In the genomic region with DNA sequence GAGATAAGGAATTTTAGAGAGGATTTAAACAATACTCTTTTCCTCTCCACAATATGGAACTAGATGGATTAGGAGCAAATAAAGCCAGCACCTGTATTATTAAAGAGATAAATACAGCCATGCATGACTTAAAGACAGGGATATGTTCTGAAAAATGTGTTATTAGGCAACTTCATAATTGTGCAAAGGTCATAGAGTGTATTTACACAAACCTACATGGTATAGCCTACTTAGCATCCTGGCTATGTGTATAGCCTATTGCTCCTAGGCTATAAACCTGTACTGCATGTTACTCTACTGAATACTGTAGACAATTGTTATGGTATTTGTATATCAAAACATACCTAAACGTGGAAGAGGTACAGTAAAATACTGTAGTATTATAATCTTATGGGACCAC, we compare ENCODE assay signal across 32 cellular contexts.
"Had no signal": no experiment of that assay in that cellular context is flagged by ENCODE, and none has a peak within 500 bp of the region (broad histone marks: within the 10 kb centered on the region; RNA-seq: fewer than 3 reads in every experiment).

No MANE protein-coding gene starts in this region.

- H3K4me3 ChIP-seq: cardiac muscle cell, MG63, SJSA1 had no signal

- H3K27ac ChIP-seq: brain microvascular endothelial cell, cardiac muscle cell, SJSA1 had no signal

- H3K9me3 Mint-ChIP-seq: activated CD4-positive, alpha-beta T cell treated with anti-CD3 and anti-CD28 coated beads, Interleukin-2, amount 10 ng/mL, durations not matched to agents 24 days and 14 days; activated naive CD4-positive, alpha-beta T cell treated with anti-CD3 and anti-CD28 coated beads, Interleukin-2, amount 10 ng/mL, durations not matched to agents 7 days and 5 days; activated naive CD8-positive, alpha-beta T cell treated with anti-CD3 and anti-CD28 coated beads for 36 hours; activated T-helper 2 cell treated with anti-CD3 and anti-CD28 coated beads, Interferon-gamma antibody, Interleukin-2, Interleukin-4, amounts not matched to agents 10 μg/mL and 5 μg/mL and 100 μg/mL, durations not matched to agents 14 hours and 24 hours and 36 hours; T-helper 1 cell treated with Interleukin-12 subunit alpha and Interleukin-12 subunit beta and Interleukin-4 antibody, amounts not matched to agents 30 μg/mL and 1 μg/mL, for 36 hours; WTC11 had no signal

- H3K4me1 ChIP-seq: SJSA1 had no signal

- ATAC-seq: Panc1, SK-N-SH treated with all-trans-retinoic acid at 6 μM for 48 hours, WTC11 had no signal

- H3K9me3 ChIP-seq: MG63, SJSA1 had no signal

- H3K27ac Mint-ChIP-seq: activated CD4-positive, alpha-beta T cell treated with anti-CD3 and anti-CD28 coated beads, Interleukin-2, amount 10 ng/mL, durations not matched to agents 24 days and 14 days; activated naive CD4-positive, alpha-beta T cell treated with anti-CD3 and anti-CD28 coated beads, Interleukin-2, amount 10 ng/mL, durations not matched to agents 7 days and 5 days; activated naive CD8-positive, alpha-beta T cell treated with anti-CD3 and anti-CD28 coated beads for 36 hours; activated T-helper 2 cell treated with anti-CD3 and anti-CD28 coated beads, Interferon-gamma antibody, Interleukin-2, Interleukin-4, amounts not matched to agents 10 μg/mL and 5 μg/mL and 100 μg/mL, durations not matched to agents 14 hours and 24 hours and 36 hours; T-helper 1 cell treated with Interleukin-12 subunit alpha and Interleukin-12 subunit beta and Interleukin-4 antibody, amounts not matched to agents 30 μg/mL and 1 μg/mL, for 36 hours; WTC11 had no signal

- H3K4me3 Mint-ChIP-seq: activated CD4-positive, alpha-beta T cell treated with anti-CD3 and anti-CD28 coated beads, Interleukin-2, amount 10 ng/mL, durations not matched to agents 24 days and 14 days; activated naive CD4-positive, alpha-beta T cell treated with anti-CD3 and anti-CD28 coated beads, Interleukin-2, amount 10 ng/mL, durations not matched to agents 7 days and 5 days; activated naive CD8-positive, alpha-beta T cell treated with anti-CD3 and anti-CD28 coated beads for 36 hours; T-helper 1 cell treated with Interleukin-12 subunit alpha and Interleukin-12 subunit beta and Interleukin-4 antibody, amounts not matched to agents 30 μg/mL and 1 μg/mL, for 36 hours; WTC11 had no signal

- H3K27me3 Mint-ChIP-seq: activated CD4-positive, alpha-beta T cell treated with anti-CD3 and anti-CD28 coated beads, Interleukin-2, amount 10 ng/mL, durations not matched to agents 24 days and 14 days; activated naive CD4-positive, alpha-beta T cell treated with anti-CD3 and anti-CD28 coated beads, Interleukin-2, amount 10 ng/mL, durations not matched to agents 7 days and 5 days; activated naive CD8-positive, alpha-beta T cell treated with anti-CD3 and anti-CD28 coated beads for 36 hours had no signal

- H3K36me3 ChIP-seq: brain microvascular endothelial cell, cardiac muscle cell, MG63, SJSA1 had no signal

- H3K27me3 ChIP-seq: brain microvascular endothelial cell, cardiac muscle cell, MG63, SJSA1 had no signal

- H3K36me3 Mint-ChIP-seq: WTC11 had no signal

- DNase-seq: activated CD4-positive, alpha-beta T cell treated with anti-CD3 and anti-CD28 coated beads, Interleukin-2, amount 10 ng/mL, durations not matched to agents 24 days and 14 days; activated CD4-positive, alpha-beta T cell treated with anti-CD3 and anti-CD28 coated beads, Interleukin-2, amount 50 U/mL, for 48 hours; activated CD4-positive, CD25-positive, alpha-beta regulatory T cell treated with anti-CD3 and anti-CD28 coated beads, Interleukin-2, amount 50 U/mL, for 72 hours; activated CD8-positive, alpha-beta memory T cell treated with anti-CD3 and anti-CD28 coated beads for 24 hours; activated gamma-delta T cell treated with Interleukin-2 at 50 U/mL for 16 hours; activated naive CD4-positive, alpha-beta T cell treated with anti-CD3 and anti-CD28 coated beads, Interleukin-2, amount 10 ng/mL, durations not matched to agents 7 days and 5 days; activated naive CD8-positive, alpha-beta T cell treated with anti-CD3 and anti-CD28 coated beads for 36 hours; activated T-cell treated with anti-CD3 and anti-CD28 coated beads, Interleukin-2, amount 50 U/mL, for 48 hours; cerebellar nuclear complex; MG63; MV-4-11; NCI-H1092 treated with DMSO at 0.1 percent for 48 hours; NCI-H1417 treated with DMSO at 0.1 percent for 48 hours; NCI-H1694; NCI-H2029; NCI-H2107; NCI-H345; NCI-H510A; NCI-H526 treated with DMSO at 0.1 percent for 48 hours; NK-92 treated with Interleukin-12 subunit alpha and Interleukin-12 subunit beta, amount 100 ng/mL, for 24 hours; OCI-M1; Right ventricle myocardium superior; RPMI8226; SW 1271 had no signal

- H3K4me1 Mint-ChIP-seq: WTC11 had no signal
